8 cellular contexts compared by ENCODE assay signal in the genomic region with DNA sequence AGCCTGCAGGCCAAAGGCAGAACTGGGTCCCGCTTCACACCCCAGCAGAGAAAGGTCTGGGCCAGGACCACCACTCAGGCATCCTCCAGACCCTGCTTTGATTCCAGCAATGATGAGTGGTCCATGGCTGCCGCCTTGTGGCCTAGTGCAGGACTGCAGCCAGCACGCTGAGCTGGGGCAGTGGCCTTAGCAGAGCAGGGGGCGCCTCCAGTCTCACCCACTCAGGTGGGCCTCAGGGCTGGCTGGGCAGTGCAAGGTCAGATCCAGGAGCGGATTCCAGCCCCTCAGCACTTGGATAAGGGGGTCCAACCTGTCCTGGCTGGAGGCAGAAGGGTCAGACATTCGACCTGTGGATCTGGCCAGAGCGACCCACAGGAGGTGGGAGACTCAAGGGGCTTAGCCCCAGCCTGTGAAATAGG. TPM values are rescaled to one million over a fixed set of nuclear protein-coding genes. Genes with fewer than 3 reads are reported as not detected.
DNase-seq lines count a peak whose midpoint lies in the region; ATAC-seq lines count a peak whose summit lies in the region.

No MANE protein-coding gene starts in this region.

- H2BK5ac ChIP-seq in mesenchymal stem cell (ENCODE audit: low read depth, low read length, poor library complexity, severe bottlenecking): no peak overlapping the region

- H3K23ac ChIP-seq in mesenchymal stem cell (ENCODE audit: low read length in 2 of 2): no peak overlapping the region

- no peak overlapping the region for H3K27ac ChIP-seq in mesenchymal stem cell (ENCODE audit: low read length, poor library complexity, severe bottlenecking)

- H3K4ac ChIP-seq in mesenchymal stem cell (ENCODE audit: low read depth in 1 of 2, low read length in 2 of 2): no peak overlapping the region

- no peak overlapping the region for H4K8ac ChIP-seq in mesenchymal stem cell (ENCODE audit: low read length)

- peak overlapping the region; percentile 7 for H3K9ac ChIP-seq in mesenchymal stem cell (ENCODE audit: low read length)

- no peak overlapping the region for H4K91ac ChIP-seq in mesenchymal stem cell (ENCODE audit: low read length)

- DNase-seq in NOMO-1 treated with DMSO at 0.1 percent for 48 hours (lab: John Stamatoyannopoulos, UW; ENCODE audit: unreplicated experiment): peak; percentile 8
- no peak for DNase-seq in NOMO-1 (lab: John Stamatoyannopoulos, UW; ENCODE audit: unreplicated experiment in 2 of 2)
- DNase-seq in NCI-H2107 (lab: John Stamatoyannopoulos, UW): peak; percentile 44
- peak; percentile 50 to 52 for DNase-seq in activated CD4-positive, alpha-beta T cell treated with anti-CD3 and anti-CD28 coated beads, Interleukin-2, amount 50 U/mL, for 24 hours (ENCODE audit: low read depth in 1 of 2, low spot score in 1 of 2)
- peak; percentile 18 to 51 for DNase-seq in dermis microvascular lymphatic vessel endothelial cell (ENCODE audit: low read depth in 2 of 2)
- peak; percentile 51 for DNase-seq in mesenchymal stem cell
- DNase-seq in stimulated activated CD8-positive, alpha-beta memory T cell treated with anti-CD3 and anti-CD28 coated beads, Interleukin-4, amount 100 ng/mL, for 1 hour (ENCODE audit: low read depth in 2 of 2, low spot score in 1 of 2): peak; percentile 17 to 37

- H3K14ac ChIP-seq in mesenchymal stem cell (ENCODE audit: low read length in 2 of 2): no peak overlapping the region

- H3K4me2 ChIP-seq in mesenchymal stem cell (ENCODE audit: low read length, poor library complexity, severe bottlenecking): no peak overlapping the region

- peaks cover 28% of the 10 kb centered on the region for H3K4me1 ChIP-seq in mesenchymal stem cell (ENCODE audit: control insufficient read depth, insufficient read depth, low read depth, low read length)

- H3K27me3 ChIP-seq in mesenchymal stem cell (ENCODE audit: control insufficient read depth in 1 of 2, insufficient read depth in 1 of 2, low read length in 2 of 2): peaks cover 17 to 19% of the 10 kb centered on the region in 2 experiments

- no peak overlapping the region for H2BK15ac ChIP-seq in mesenchymal stem cell (ENCODE audit: low read depth, poor library complexity, severe bottlenecking)

- H2AFZ ChIP-seq in mesenchymal stem cell (ENCODE audit: low read depth, low read length): no peak overlapping the region

- no peak overlapping the region for H2BK120ac ChIP-seq in mesenchymal stem cell (ENCODE audit: low read depth, low read length)

- H2AK5ac ChIP-seq in mesenchymal stem cell (ENCODE audit: low read length, severe bottlenecking): no peak overlapping the region

- no peak overlapping the region for H3K4me3 ChIP-seq in mesenchymal stem cell (ENCODE audit: insufficient read depth in 1 of 2, low read depth in 1 of 2, low read length in 2 of 2)

- H3K18ac ChIP-seq in mesenchymal stem cell (ENCODE audit: low read depth in 1 of 2, low read length in 2 of 2): no peak overlapping the region

- no peak for ATAC-seq in GM18867 (IDR thresholded peaks at IDR 0.05; ENCODE audit: unreplicated experiment)

- 42% methylated on average over 7 of the region's 7 CpGs for WGBS in mesenchymal stem cell

- H3K79me1 ChIP-seq in mesenchymal stem cell (replicated peaks; ENCODE audit: low read length, poor library complexity, severe bottlenecking): no peaks in the 10 kb centered on the region

- no peaks in the 10 kb centered on the region for H3K9me3 ChIP-seq in mesenchymal stem cell (ENCODE audit: control insufficient read depth, low read length)

- no peak overlapping the region for H2BK12ac ChIP-seq in mesenchymal stem cell (ENCODE audit: low read length in 2 of 2)

- peaks cover 47 to 60% of the 10 kb centered on the region in 2 experiments for H3K36me3 ChIP-seq in mesenchymal stem cell (ENCODE audit: control insufficient read depth in 1 of 2, insufficient read depth in 2 of 2, low read depth in 1 of 2, low read length in 2 of 2)

RNA-seq across cellular contexts. Expression of gene PDE2A, which starts 9.6 kb away (rescaled TPM):
- total RNA-seq in dermis microvascular lymphatic vessel endothelial cell: 168 and 433 TPM in 2 replicates
- polyA plus RNA-seq in mesenchymal stem cell (2013, experiment 1 of 2): 0.61 TPM
- polyA plus RNA-seq in mesenchymal stem cell (2013, experiment 2 of 2): 0.56 TPM

Comparison
In these comparisons a context has a peak if more than half of its experiments do, and no peak if none do; other contexts are left out.
1. DNase-seq: peak in NOMO-1 treated with DMSO at 0.1 percent for 48 hours (single experiment), NCI-H2107 (single experiment), activated CD4-positive, alpha-beta T cell treated with anti-CD3 and anti-CD28 coated beads, Interleukin-2, amount 50 U/mL, for 24 hours (2 of 2), dermis microvascular lymphatic vessel endothelial cell (2 of 2), mesenchymal stem cell (single experiment) and stimulated activated CD8-positive, alpha-beta memory T cell treated with anti-CD3 and anti-CD28 coated beads, Interleukin-4, amount 100 ng/mL, for 1 hour (2 of 2); none in NOMO-1 (0 of 2).